In the genomic region with DNA sequence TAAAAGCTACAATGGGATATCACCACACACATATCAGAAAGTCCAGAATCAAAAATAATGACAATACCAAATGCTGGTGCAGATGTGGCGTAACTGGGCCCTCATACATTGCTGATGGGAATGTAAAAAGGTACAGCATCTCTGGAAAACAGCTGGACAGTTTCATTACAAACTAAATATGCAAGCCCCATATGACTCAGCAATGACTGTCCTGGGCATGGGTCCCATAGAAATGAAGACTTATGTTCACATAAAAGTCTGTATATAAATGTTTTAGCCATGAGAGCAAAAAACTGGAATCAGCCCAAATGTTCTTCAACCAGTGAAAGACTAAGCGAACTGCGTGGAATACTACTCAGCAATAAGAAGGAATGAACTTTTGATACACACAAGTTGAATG, we compare ENCODE assay signal across 10 cellular contexts. TPM values are rescaled to one million over a fixed set of nuclear protein-coding genes. Genes with fewer than 3 reads are reported as not detected.
DNase-seq lines count a peak whose midpoint lies in the region; FAIRE-seq and TF ChIP-seq lines count a peak whose summit lies in the region.
"Had no signal": no experiment of that assay in that cellular context is flagged by ENCODE, and none has a peak within 500 bp of the region (broad histone marks: within the 10 kb centered on the region; RNA-seq: fewer than 3 reads in every experiment).

No MANE protein-coding gene starts in this region.

- no peaks in the 10 kb centered on the region for H3K27me3 ChIP-seq in fibroblast of lung (ENCODE audit: control insufficient read depth, insufficient read depth, low read length)
- no peaks in the 10 kb centered on the region for H3K27me3 ChIP-seq in smooth muscle cell (ENCODE audit: low read depth)

- WGBS in smooth muscle cell (ENCODE audit: low lambda C conversion rate) = 49% methylated on average over 3 of the region's 3 CpGs

- H3K9ac ChIP-seq in fibroblast of lung (ENCODE audit: insufficient read depth, low read length) = no peak overlapping the region
- H3K9ac ChIP-seq in smooth muscle cell (ENCODE audit: low read depth) = no peak overlapping the region

- H4K20me1 ChIP-seq in fibroblast of lung (ENCODE audit: control insufficient read depth, extremely low read depth, insufficient read depth, low read length) (no peaks in the 10 kb centered on the region), smooth muscle cell (ENCODE audit: low read depth) (no peaks in the 10 kb centered on the region)

- peaks cover 11% of the 10 kb centered on the region for H3K36me3 Mint-ChIP-seq in nephron progenitor cell (ENCODE audit: low read depth)

- no peak overlapping the region for H3K27ac Mint-ChIP-seq in nephron progenitor cell
- H3K27ac Mint-ChIP-seq: activated T-helper 1 cell treated with anti-CD3 and anti-CD28 coated beads, Interleukin-12 subunit alpha, Interleukin-12 subunit beta, Interleukin-2, Interleukin-4 antibody, amounts not matched to agents 30 ng/mL and 10 ng/mL and 1 ng/mL, durations not matched to agents 14 hours and 24 hours and 36 hours had no signal

- peaks cover 17% of the 10 kb centered on the region for H3K9me3 Mint-ChIP-seq in nephron progenitor cell

- H3K27me3 Mint-ChIP-seq in nephron progenitor cell (ENCODE audit: low read depth, poor library complexity) = peaks cover 3% of the 10 kb centered on the region

- no peaks in the 10 kb centered on the region for H3F3A ChIP-seq in smooth muscle cell (ENCODE audit: low read depth)

- peak; percentile 28 for FAIRE-seq in GM19239 (lab: Jason Lieb, UNC)

- no peak overlapping the region for H3K4me3 Mint-ChIP-seq in nephron progenitor cell
- H3K4me3 Mint-ChIP-seq: activated T-helper 1 cell treated with anti-CD3 and anti-CD28 coated beads, Interleukin-12 subunit alpha, Interleukin-12 subunit beta, Interleukin-2, Interleukin-4 antibody, amounts not matched to agents 30 ng/mL and 10 ng/mL and 1 ng/mL, durations not matched to agents 14 hours and 24 hours and 36 hours had no signal

- no peak overlapping the region for H2AFZ ChIP-seq in fibroblast of lung (ENCODE audit: low read length)
- no peak overlapping the region for H2AFZ ChIP-seq in smooth muscle cell (ENCODE audit: low read depth)

- H3K27ac ChIP-seq in fibroblast of lung (ENCODE audit: insufficient read depth, low read length) (peak overlapping the region; percentile 26), smooth muscle cell (ENCODE audit: low read depth) (peak overlapping the region; percentile 49)

- TF ChIP-seq CTCF in fibroblast of lung (conservative IDR thresholded peaks at IDR 0.05 in 1 of 2, IDR thresholded peaks at IDR 0.05 in 1 of 2; ENCODE audit: low read depth in 1 of 2, low read length in 2 of 2) (no peak), smooth muscle cell (IDR thresholded peaks at IDR 0.05; ENCODE audit: borderline replicate concordance, insufficient read depth, poor library complexity, severe bottlenecking) (no peak), nephron progenitor cell (IDR thresholded peaks at IDR 0.05) (no peak)

- H3K4me1 Mint-ChIP-seq in nephron progenitor cell = peaks cover 19% of the 10 kb centered on the region

- no peak overlapping the region for H3K4me2 ChIP-seq in fibroblast of lung (ENCODE audit: extremely low read depth, insufficient read depth, low read length)
- H3K4me2 ChIP-seq in smooth muscle cell = peak overlapping the region; percentile 14

- H3K36me3 ChIP-seq in fibroblast of lung (ENCODE audit: control insufficient read depth, insufficient read depth, low read length) = no peaks in the 10 kb centered on the region
- H3K36me3 ChIP-seq in smooth muscle cell (ENCODE audit: low read depth) = no peaks in the 10 kb centered on the region

- H3K4me1 ChIP-seq in fibroblast of lung (ENCODE audit: control insufficient read depth, extremely low read depth, insufficient read depth, low read length) (peaks cover 19% of the 10 kb centered on the region), smooth muscle cell (ENCODE audit: low read depth) (peaks cover 9% of the 10 kb centered on the region)

- H3K4me3 ChIP-seq in fibroblast of lung (replicated peaks in 1 of 4; ENCODE audit: control extremely low read depth in 1 of 4, insufficient read depth in 1 of 4, low read depth in 3 of 4, low read length in 4 of 4) (no peak overlapping the region), smooth muscle cell (no peak overlapping the region)

- H3K79me2 ChIP-seq in fibroblast of lung (ENCODE audit: control insufficient read depth, insufficient read depth, low read length) = peaks cover 27% of the 10 kb centered on the region
- H3K79me2 ChIP-seq in smooth muscle cell (ENCODE audit: low read depth) = peaks cover 50% of the 10 kb centered on the region

- no peaks in the 10 kb centered on the region for H3K9me3 ChIP-seq in fibroblast of lung (ENCODE audit: control insufficient read depth, insufficient read depth, low read depth, low read length)
- H3K9me3 ChIP-seq in smooth muscle cell (replicated peaks; ENCODE audit: low read depth) = no peaks in the 10 kb centered on the region

- DNase-seq in GM19239 (ENCODE audit: insufficient read length, low spot score) (no peak), RKO (ENCODE audit: low spot score) (peak; percentile 75), fibroblast of lung (ENCODE audit: low read depth in 2 of 2) (peak; percentile 99 to 100), smooth muscle cell (lab: John Stamatoyannopoulos, UW; ENCODE audit: unreplicated experiment) (no peak), nephron progenitor cell (no peak), HT-29 (ENCODE audit: low spot score) (no peak), NCI-H1694 treated with DMSO at 0.1 percent for 48 hours (lab: John Stamatoyannopoulos, UW) (no peak)
- DNase-seq: SIG-M5 had no signal

RNA-seq across cellular contexts. Expression of a gene that starts 56.7 kb away (rescaled TPM):
- 6.9 and 12.1 TPM in 2 replicates for total RNA-seq in fibroblast of lung
- 2.4 and 44.1 TPM in 2 replicates for polyA plus RNA-seq in fibroblast of lung
- 1.6 and 33.1 TPM in 2 replicates for polyA plus RNA-seq in fibroblast of lung (2012)
- polyA minus RNA-seq in fibroblast of lung (ENCODE audit: low replicate concordance) = 2.9 and 24.3 TPM in 2 replicates
- total RNA-seq in smooth muscle cell = 39.0 and 42.1 TPM in 2 replicates
- 9.3 and 13.2 TPM in 2 replicates for polyA plus RNA-seq in smooth muscle cell
- not detected in 2 replicates for total RNA-seq in HT-29 (2014; rRNA removed; shearing (Covaris generic))
- total RNA-seq: dermis microvascular lymphatic vessel endothelial cell had no signal

Comparison
In these comparisons a context has a peak if more than half of its experiments do, and no peak if none do; other contexts are left out.
1. DNase-seq: peak in RKO (single experiment) and fibroblast of lung (2 of 2); none in GM19239 (single experiment), smooth muscle cell (single experiment), nephron progenitor cell (single experiment), HT-29 (single experiment) and NCI-H1694 treated with DMSO at 0.1 percent for 48 hours (single experiment).